Comparison of ENCODE assay signal across 13 cellular contexts in the genomic region with DNA sequence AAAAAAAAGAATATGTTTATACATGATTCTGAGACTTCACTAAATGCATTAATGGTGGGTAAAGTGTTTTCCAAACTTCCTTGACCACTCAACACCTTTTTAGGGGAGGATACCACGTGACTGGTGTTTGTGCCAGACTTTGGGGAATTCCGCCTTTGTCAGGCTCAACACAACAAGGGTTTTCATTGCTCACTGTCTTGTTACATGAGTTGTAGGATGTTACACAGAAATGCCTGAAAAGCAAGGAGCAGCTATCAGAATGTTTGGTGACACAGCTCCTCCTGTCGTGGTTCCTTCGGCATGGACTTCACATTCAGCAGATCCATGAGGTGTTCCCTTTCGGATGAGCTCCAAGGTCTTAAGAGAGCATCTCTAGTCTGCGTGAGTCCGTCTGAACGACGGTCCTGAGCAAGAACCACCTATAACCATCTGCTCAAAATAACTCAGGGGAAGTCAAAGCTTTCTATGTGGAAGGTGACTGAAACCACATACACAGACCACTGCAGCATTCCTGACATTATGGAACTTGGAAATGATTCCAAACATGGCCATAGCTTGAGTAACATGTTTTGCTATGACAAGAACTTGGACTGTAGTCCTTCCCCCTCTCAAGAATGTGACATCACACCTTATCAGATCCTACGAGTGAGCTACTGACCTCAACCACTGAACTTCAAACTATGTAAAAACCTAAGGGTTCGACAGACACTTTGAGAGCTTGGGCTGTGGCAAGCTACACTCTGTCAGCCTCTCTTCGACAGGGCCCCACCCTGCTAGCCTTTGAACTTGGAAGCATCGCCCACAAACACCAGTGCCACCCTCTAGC. TPM values are rescaled to one million over a fixed set of nuclear protein-coding genes. Genes with fewer than 3 reads are reported as not detected.
DNase-seq lines count a peak whose midpoint lies in the region; ATAC-seq, FAIRE-seq and TF ChIP-seq lines count a peak whose summit lies in the region.
"Had no signal": no experiment of that assay in that cellular context is flagged by ENCODE, and none has a peak within 500 bp of the region (broad histone marks: within the 10 kb centered on the region; RNA-seq: fewer than 3 reads in every experiment).

No MANE protein-coding gene starts in this region.

- H3K27me3 ChIP-seq in K562 (ENCODE audit: control insufficient read depth in 2 of 2, insufficient read depth in 2 of 2, low read length in 2 of 2) (no peaks in the 10 kb centered on the region), left lung (no peaks in the 10 kb centered on the region), upper lobe of right lung (no peaks in the 10 kb centered on the region)
- H3K27me3 ChIP-seq: dorsolateral prefrontal cortex had no signal

- no peak for TF ChIP-seq RAD21 in K562 (CRISPR knock-in tag; conservative IDR thresholded peaks at IDR 0.05 in 1 of 2, IDR thresholded peaks at IDR 0.05 in 1 of 2)

- H3K4me1 ChIP-seq in K562 (replicated peaks in 1 of 2; ENCODE audit: control insufficient read depth in 2 of 2, insufficient read depth in 2 of 2, low read length in 2 of 2): peaks cover 3 to 12% of the 10 kb centered on the region in 2 experiments; a peak in 3 of 5 replicates
- H3K4me1 ChIP-seq in left lung: peaks cover 7 to 24% of the 10 kb centered on the region in 2 donors
- peaks cover 21% of the 10 kb centered on the region for H3K4me1 ChIP-seq in upper lobe of right lung

- WGBS in K562 (ENCODE audit: insufficient coverage, low coverage, missing lambda C conversion rate): 42% methylated on average over 13 of the region's 13 CpGs

- TF ChIP-seq CTCF in K562 (IDR thresholded peaks at IDR 0.05 in 2 of 3, conservative IDR thresholded peaks at IDR 0.05 in 1 of 3; ENCODE audit: insufficient read depth in 2 of 3, low read depth in 1 of 3, low read length in 3 of 3): no peak
- no peak for TF ChIP-seq CTCF in left lung (IDR thresholded peaks at IDR 0.05)
- no peak for TF ChIP-seq CTCF in upper lobe of right lung (IDR thresholded peaks at IDR 0.05)

- no peaks in the 10 kb centered on the region for H3K9me1 ChIP-seq in K562 (ENCODE audit: control insufficient read depth, insufficient read depth, low read length)

- POLR2A ChIA-PET in K562 (lab: Yijun Ruan, JAX): interaction anchor here (0.7 to 2.3 kb wide), 5 partner anchors 8 to 1385 kb away, joined by 3 to 7 read pairs (median 5); no protein-coding TSS in a partner anchor

- H3K9ac ChIP-seq in K562 (ENCODE audit: insufficient read depth in 1 of 2, low read depth in 2 of 2, low read length in 2 of 2): no peak overlapping the region

- peak; percentile 71 for ATAC-seq in K562
- ATAC-seq in left lung: peak; percentile 37
- peak; percentile 38 for ATAC-seq in upper lobe of right lung
- no peak for ATAC-seq in HG03159 (IDR thresholded peaks at IDR 0.05; ENCODE audit: unreplicated experiment)

- peak overlapping the region; percentile 27; the same call in 1 of the 2 replicates for H3K4me2 ChIP-seq in K562 (ENCODE audit: insufficient read depth, low read length)

- intact Hi-C loops in K562 (cut with micrococcal nuclease) (no loop called here), left lung (cut with DNase I) (no loop called here), upper lobe of right lung (cut with DNase I) (no loop called here)

- no TSS peak for BruUV-seq in K562 (replicated peaks; lab: Mats Ljungman, UMichigan)

- no peaks in the 10 kb centered on the region for H4K20me1 ChIP-seq in K562 (replicated peaks; ENCODE audit: control insufficient read depth, insufficient read depth, low read length)

- CTCF ChIA-PET in K562 (lab: Yijun Ruan, JAX; ENCODE audit: low intra/inter-chr PET ratio): no interaction called here

- in situ Hi-C loops in K562 (cut with MboI): no loop called here

- H3K36me3 ChIP-seq in K562 (ENCODE audit: control insufficient read depth, insufficient read depth, low read length) (no peaks in the 10 kb centered on the region), left lung (no peaks in the 10 kb centered on the region), upper lobe of right lung (no peaks in the 10 kb centered on the region)

- no peak overlapping the region for H3K4me3 ChIP-seq in K562
- no peak overlapping the region for H3K4me3 ChIP-seq in left lung
- H3K4me3 ChIP-seq in upper lobe of right lung: no peak overlapping the region
- H3K4me3 ChIP-seq: dorsolateral prefrontal cortex had no signal

- no peaks in the 10 kb centered on the region for H3K79me2 ChIP-seq in K562 (ENCODE audit: control insufficient read depth, insufficient read depth, low read length)

- H3K9me3 ChIP-seq in K562 (replicated peaks; ENCODE audit: control insufficient read depth, insufficient read depth, low read depth, low read length) (no peaks in the 10 kb centered on the region), left lung (no peaks in the 10 kb centered on the region), upper lobe of right lung (no peaks in the 10 kb centered on the region)

- no peak for TF ChIP-seq POLR2A in K562 (conservative IDR thresholded peaks at IDR 0.05)

- TF ChIP-seq EP300 in K562 (IDR thresholded peaks at IDR 0.05; ENCODE audit: low read length): no peak

- FAIRE-seq in K562 (lab: Jason Lieb, UNC): peak; percentile 77

- DNase-seq in HS-5 (ENCODE audit: low read depth) (peak; percentile 65), K562 (ENCODE audit: extremely low read depth in 1 of 4, low spot score in 3 of 4) (peak in 3 of 4 experiments; percentile 32 to 36 (median 35)), left lung (no peak), upper lobe of right lung (no peak), pons (ENCODE audit: low spot score) (no peak), DMS 273 treated with DMSO at 0.1 percent for 48 hours (lab: John Stamatoyannopoulos, UW) (no peak)
- DNase-seq: activated CD4-positive, alpha-beta T cell treated with anti-CD3 and anti-CD28 coated beads for 48 hours; activated gamma-delta T cell; GOT3; NCI-H524; stimulated activated CD4-positive, alpha-beta T cell treated with anti-CD3 and anti-CD28 coated beads, Interleukin-4, amount 100 ng/mL, for 1 hour had no signal

- H3K27ac ChIP-seq in K562 (ENCODE audit: extremely low read depth, low read depth, low read length) (no peak overlapping the region), left lung (peak overlapping the region in 1 of 2 donors; percentile 67), upper lobe of right lung (no peak overlapping the region)
- H3K27ac ChIP-seq: dorsolateral prefrontal cortex had no signal

- H2AFZ ChIP-seq in K562 (ENCODE audit: low read depth, low read length): peak overlapping the region; percentile 69

TF ChIP-seq in K562, 482 proteins besides CTCF, POLR2A, EP300 and RAD21 (continues in another document):
- 0 out of 2 replicates have a peak, but pooled peaks have one; percentile 23 for TF ChIP-seq TOE1 (IDR thresholded peaks at IDR 0.05; ENCODE audit: borderline replicate concordance)
- TF ChIP-seq TOE1 (CRISPR knock-in tag; IDR thresholded peaks at IDR 0.05; ENCODE audit: borderline replicate concordance, low read depth): no peak
- TF ChIP-seq, protein P1, sequence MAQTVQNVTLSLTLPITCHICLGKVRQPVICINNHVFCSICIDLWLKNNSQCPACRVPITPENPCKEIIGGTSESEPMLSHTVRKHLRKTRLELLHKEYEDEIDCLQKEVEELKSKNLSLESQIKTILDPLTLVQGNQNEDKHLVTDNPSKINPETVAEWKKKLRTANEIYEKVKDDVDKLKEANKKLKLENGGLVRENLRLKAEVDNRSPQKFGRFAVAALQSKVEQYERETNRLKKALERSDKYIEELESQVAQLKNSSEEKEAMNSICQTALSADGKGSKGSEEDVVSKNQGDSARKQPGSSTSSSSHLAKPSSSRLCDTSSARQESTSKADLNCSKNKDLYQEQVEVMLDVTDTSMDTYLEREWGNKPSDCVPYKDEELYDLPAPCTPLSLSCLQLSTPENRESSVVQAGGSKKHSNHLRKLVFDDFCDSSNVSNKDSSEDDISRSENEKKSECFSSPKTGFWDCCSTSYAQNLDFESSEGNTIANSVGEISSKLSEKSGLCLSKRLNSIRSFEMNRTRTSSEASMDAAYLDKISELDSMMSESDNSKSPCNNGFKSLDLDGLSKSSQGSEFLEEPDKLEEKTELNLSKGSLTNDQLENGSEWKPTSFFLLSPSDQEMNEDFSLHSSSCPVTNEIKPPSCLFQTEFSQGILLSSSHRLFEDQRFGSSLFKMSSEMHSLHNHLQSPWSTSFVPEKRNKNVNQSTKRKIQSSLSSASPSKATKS (CRISPR knock-in tag; IDR thresholded peaks at IDR 0.05): no peak
- TF ChIP-seq, protein P2, sequence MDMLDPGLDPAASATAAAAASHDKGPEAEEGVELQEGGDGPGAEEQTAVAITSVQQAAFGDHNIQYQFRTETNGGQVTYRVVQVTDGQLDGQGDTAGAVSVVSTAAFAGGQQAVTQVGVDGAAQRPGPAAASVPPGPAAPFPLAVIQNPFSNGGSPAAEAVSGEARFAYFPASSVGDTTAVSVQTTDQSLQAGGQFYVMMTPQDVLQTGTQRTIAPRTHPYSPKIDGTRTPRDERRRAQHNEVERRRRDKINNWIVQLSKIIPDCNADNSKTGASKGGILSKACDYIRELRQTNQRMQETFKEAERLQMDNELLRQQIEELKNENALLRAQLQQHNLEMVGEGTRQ (CRISPR knock-in tag; IDR thresholded peaks at IDR 0.05): 0 out of 2 replicates have a peak, but pooled peaks have one; percentile 39

RNA-seq across cellular contexts. Expression of a gene that starts 57.5 kb away (rescaled TPM):
- 97.6 and 157 TPM in 2 replicates for total RNA-seq in K562 (2011; cell fraction: chromatin; rRNA removed; ENCODE audit: low replicate concordance)
- 127 and 128 TPM in 2 replicates for total RNA-seq in K562 (2011; cell fraction: nucleolus; rRNA removed)
- 152 and 201 TPM in 2 replicates for total RNA-seq in K562 (2011; cell fraction: nucleoplasm; rRNA removed)
- total RNA-seq in K562 (2014; rRNA removed) (78.6 and 82.9 TPM in 2 replicates), K562 (2014; rRNA removed; fragmentation: Illumina TruSeq; extraction: Trizol) (99.4 and 117 TPM in 2 replicates), K562 (2015; rRNA removed; fragmentation: Illumina TruSeq; extraction: Trizol) (95.8 and 100 TPM in 2 replicates), K562 (2021) (115 and 125 TPM in 2 replicates), left lung (100 to 1,000 TPM in 1 of 2 donors, 10 to 100 TPM in 1; 78.0 to 121 TPM), upper lobe of right lung (104 TPM)
- polyA plus RNA-seq in K562 (2011; rRNA removed) (165 and 201 TPM in 2 replicates), K562 (2014; fragmentation: Illumina TruSeq; extraction: Trizol) (110 and 123 TPM in 2 replicates), K562 (2014; fragmentation: Nextera tagmentation; extraction: Ambion mirVana) (100 to 1,000 TPM; 217 to 237 TPM), K562 (2014; rRNA removed) (94.0 and 99.3 TPM in 2 replicates)
- polyA plus RNA-seq in K562 (2011; cell fraction: cytosol; rRNA removed): 73.3 and 94.0 TPM in 2 replicates
- polyA plus RNA-seq in K562 (2011; cell fraction: nucleus; rRNA removed): 44.7 and 52.8 TPM in 2 replicates
- polyA plus RNA-seq in K562 (2012): 122 and 156 TPM in 2 replicates
- 227 and 238 TPM in 2 replicates for polyA minus RNA-seq in K562 (2011; rRNA and poly(A)+ RNA removed)
- polyA minus RNA-seq in K562 (2011; cell fraction: cytosol; rRNA and poly(A)+ RNA removed): 45.9 and 53.0 TPM in 2 replicates
- 34.2 and 54.3 TPM in 2 replicates for polyA minus RNA-seq in K562 (2011; cell fraction: nucleus; rRNA and poly(A)+ RNA removed)

Comparison
In these comparisons a context has a peak if more than half of its experiments do, and no peak if none do; other contexts are left out.
1. DNase-seq: peak in HS-5 (single experiment) and K562 (3 of 4); none in left lung (0 of 2), upper lobe of right lung (single experiment), pons (single experiment) and DMS 273 treated with DMSO at 0.1 percent for 48 hours (single experiment).